35 cellular contexts compared by ENCODE assay signal in genomic region chrX:149683966-149684730, GRCh38. TPM values are rescaled to one million over a fixed set of nuclear protein-coding genes. Genes with fewer than 3 reads are reported as not detected.
"Had no signal": no experiment of that assay in that cellular context is flagged by ENCODE, and none has a peak within 500 bp of the region (broad histone marks: within the 10 kb centered on the region; RNA-seq: fewer than 3 reads in every experiment).

No MANE protein-coding gene starts in this region.

- H3K4me3 ChIP-seq: MG63, Peyer's patch had no signal

- H3K9me3 ChIP-seq: MG63, Peyer's patch had no signal

- H3K27ac ChIP-seq: brain microvascular endothelial cell, Peyer's patch, RWPE1, WERI-Rb-1 had no signal

- H3K4me1 ChIP-seq: Peyer's patch had no signal

- DNase-seq: activated CD4-positive, alpha-beta T cell treated with anti-CD3 and anti-CD28 coated beads, Interleukin-2, amount 10 ng/mL, durations not matched to agents 24 days and 14 days; activated CD4-positive, alpha-beta T cell treated with anti-CD3 and anti-CD28 coated beads, Interleukin-2, amount 50 U/mL, for 4 hours; activated CD8-positive, alpha-beta T cell treated with anti-CD3 and anti-CD28 coated beads for 36 hours; activated effector memory CD4-positive, alpha-beta T cell treated with anti-CD3 and anti-CD28 coated beads, Interleukin-2, amount 50 U/mL, for 16 hours; activated naive CD4-positive, alpha-beta T cell; activated naive CD4-positive, alpha-beta T cell treated with anti-CD3 and anti-CD28 coated beads, Interleukin-2, amount 50 U/mL, for 16 hours; activated naive CD8-positive, alpha-beta T cell treated with anti-CD3 and anti-CD28 coated beads for 36 hours; activated T-cell treated with anti-CD3 and anti-CD28 coated beads, Interleukin-2, amount 50 U/mL, for 1 hour; activated T-cell treated with anti-CD3 and anti-CD28 coated beads, Interleukin-2, amount 50 U/mL, for 72 hours; amniotic stem cell; aorta; brain microvascular endothelial cell; central memory CD4-positive, alpha-beta T cell; Kasumi-1; MG63; MV-4-11; NCI-H1092; NCI-H1436 treated with DMSO at 0.1 percent for 48 hours; NCI-H1694 treated with DMSO at 0.1 percent for 48 hours; NCI-H2029; NCI-H345; NCI-H524 treated with DMSO at 0.1 percent for 48 hours; Peyer's patch; SIG-M5; SW 1271; T-helper 1 cell; T-helper 2 cell; T-helper 9 cell; WERI-Rb-1 had no signal

- H3K27me3 ChIP-seq: brain microvascular endothelial cell, MG63, Peyer's patch had no signal

- H3K36me3 ChIP-seq: brain microvascular endothelial cell, MG63, Peyer's patch, WERI-Rb-1 had no signal

RNA-seq across cellular contexts. Expression of gene MAGEA11, which starts 27.7 kb away (rescaled TPM):
- total RNA-seq: activated CD4-positive, alpha-beta T cell treated with anti-CD3 and anti-CD28 coated beads, Interleukin-2, amount 10 ng/mL, durations not matched to agents 24 days and 14 days; activated CD8-positive, alpha-beta memory T cell treated with anti-CD3 and anti-CD28 coated beads for 36 hours; activated CD8-positive, alpha-beta T cell treated with anti-CD3 and anti-CD28 coated beads for 36 hours; activated naive CD8-positive, alpha-beta T cell treated with anti-CD3 and anti-CD28 coated beads for 36 hours; activated T-cell treated with anti-CD3 and anti-CD28 coated beads, Interleukin-2, amount 50 U/mL, for 72 hours; activated T-helper 17 cell treated with anti-CD3 and anti-CD28 coated beads, Interleukin-2, amount 50 U/mL, for 72 hours; aorta; cerebellum; PC-3; Peyer's patch; Right ventricle myocardium inferior had no signal
- polyA plus RNA-seq: aorta had no signal
